Comparison of ENCODE assay signal across 23 cellular contexts in the genomic region with DNA sequence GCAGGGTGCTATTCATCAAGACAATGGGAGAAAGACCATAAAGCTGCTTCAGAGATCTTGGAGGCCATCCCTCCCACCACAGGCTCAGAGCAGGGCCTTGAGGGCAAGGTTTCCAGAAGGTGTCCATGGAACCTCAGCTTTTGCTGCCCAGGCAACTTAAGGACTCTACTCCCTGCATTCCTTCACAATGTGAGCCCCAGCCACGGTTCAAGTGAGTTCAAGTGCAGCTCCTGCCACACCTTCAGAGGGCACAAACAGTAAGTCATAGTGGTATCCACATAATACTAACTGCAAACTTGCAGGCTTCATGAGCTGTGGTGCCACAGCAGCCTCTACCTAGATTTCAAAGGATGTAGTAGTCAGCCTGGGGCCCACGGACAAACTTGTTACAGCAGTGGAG.
"Had no signal": no experiment of that assay in that cellular context is flagged by ENCODE, and none has a peak within 500 bp of the region (broad histone marks: within the 10 kb centered on the region; RNA-seq: fewer than 3 reads in every experiment).

No MANE protein-coding gene starts in this region.

- H3K27ac ChIP-seq: coronary artery, dorsolateral prefrontal cortex, esophagus muscularis mucosa, foreskin keratinocyte, gastroesophageal sphincter, heart left ventricle, hepatocyte had no signal

- H3K36me3 Mint-ChIP-seq: immature natural killer cell, memory B cell had no signal

- H3K4me3 ChIP-seq: coronary artery, dorsolateral prefrontal cortex, esophagus muscularis mucosa, gastroesophageal sphincter, heart left ventricle, hepatocyte, lung had no signal

- H3K4me1 Mint-ChIP-seq: immature natural killer cell, memory B cell had no signal

- H3K27ac Mint-ChIP-seq: immature natural killer cell, memory B cell had no signal

- H3K4me1 ChIP-seq: esophagus muscularis mucosa, foreskin keratinocyte, gastroesophageal sphincter had no signal

- DNase-seq: dermis blood vessel endothelial cell; dorsolateral prefrontal cortex; effector CD4-positive, alpha-beta T cell; effector memory CD4-positive, alpha-beta T cell; foreskin keratinocyte; heart left ventricle; hypothalamus; immature natural killer cell; islet precursor cell; kidney; kidney glomerular epithelial cell; left colon; left ventricle myocardium superior; mammary epithelial cell; mesendoderm; midbrain had no signal

- H3K9me3 ChIP-seq: esophagus muscularis mucosa, gastroesophageal sphincter, heart left ventricle had no signal

- H3K4me3 Mint-ChIP-seq: immature natural killer cell, memory B cell had no signal

- H3K27me3 ChIP-seq: dorsolateral prefrontal cortex, esophagus muscularis mucosa, foreskin keratinocyte, gastroesophageal sphincter, heart left ventricle, hepatocyte had no signal

- ATAC-seq: foreskin keratinocyte, gastroesophageal sphincter, left colon, left lobe of liver, left ventricle myocardium superior had no signal

- H3K36me3 ChIP-seq: esophagus muscularis mucosa, gastroesophageal sphincter, heart left ventricle had no signal
